Comparison of ENCODE assay signal across 11 cellular contexts in genomic region chr5:72246239-72246580, GRCh38.
DNase-seq lines count a peak whose midpoint lies in the region; FAIRE-seq and TF ChIP-seq lines count a peak whose summit lies in the region.
"Had no signal": no experiment of that assay in that cellular context is flagged by ENCODE, and none has a peak within 500 bp of the region (broad histone marks: within the 10 kb centered on the region; RNA-seq: fewer than 3 reads in every experiment).

No MANE protein-coding gene starts in this region.

- FAIRE-seq in GM12892 (lab: Jason Lieb, UNC), result peak; percentile 30
- FAIRE-seq: frontal cortex had no signal

- no peak overlapping the region for H3K56ac ChIP-seq in H9 (ENCODE audit: insufficient read length, low read depth, low read length)

- no peak for TF ChIP-seq POLR2A in GM12892 (IDR thresholded peaks at IDR 0.05; ENCODE audit: low read depth, low read length)

- H4K8ac ChIP-seq in H9 (replicated peaks; ENCODE audit: insufficient read length, low read depth, low read length), result no peak overlapping the region

- no peaks in the 10 kb centered on the region for H3K36me3 ChIP-seq in rectal smooth muscle tissue (ENCODE audit: control insufficient read depth, insufficient read depth, low read length)

- H3K4me3 ChIP-seq in coronary artery, result peak overlapping the region; percentile 7
- H3K4me3 ChIP-seq in rectal smooth muscle tissue (ENCODE audit: low read length), result no peak overlapping the region

- H3K9me3 ChIP-seq in H9 (ENCODE audit: control insufficient read depth, low read depth, low read length), result no peaks in the 10 kb centered on the region

- peaks cover 48 to 64% of the 10 kb centered on the region in 2 experiments for H3K4me1 Mint-ChIP-seq in H9

- H3K4me2 ChIP-seq in H9 (ENCODE audit: insufficient read depth, insufficient read length, low read length), result no peak overlapping the region

- H3K27ac Mint-ChIP-seq in H9, result peak overlapping the region in 1 of 3 experiments; percentile 72; a peak in 4 of 7 replicates

- H3K14ac ChIP-seq in H9 (ENCODE audit: insufficient read depth, low read length), result no peak overlapping the region

- TF ChIP-seq CTCF in coronary artery (IDR thresholded peaks at IDR 0.05) (no peak), H9 (conservative IDR thresholded peaks at IDR 0.05) (no peak)

- no peak overlapping the region for H3K4me3 Mint-ChIP-seq in H9
- H3K4me3 Mint-ChIP-seq: stimulated activated naive B cell treated with anti-CD40 and anti-IgM and Interleukin-4, amounts not matched to agents 10 μg/mL and 1 μg/mL and 100 μg/mL, for 72 hours had no signal

- H3K23me2 ChIP-seq in H9 (ENCODE audit: insufficient read length, low read depth, low read length, poor library complexity, severe bottlenecking), result no peaks in the 10 kb centered on the region

- no peak overlapping the region for H4K91ac ChIP-seq in H9 (ENCODE audit: insufficient read length, low read depth, low read length)

- no peak overlapping the region for H3K18ac ChIP-seq in H9 (ENCODE audit: insufficient read length, low read depth, low read length)

- H3K9me3 Mint-ChIP-seq in H9, result no peaks in the 10 kb centered on the region
- H3K9me3 Mint-ChIP-seq: stimulated activated naive B cell treated with anti-CD40 and anti-IgM and Interleukin-4, amounts not matched to agents 10 μg/mL and 1 μg/mL and 100 μg/mL, for 72 hours had no signal

- H3K79me1 ChIP-seq in H9 (ENCODE audit: insufficient read depth, low read depth, low read length, poor library complexity, severe bottlenecking), result no peaks in the 10 kb centered on the region

- no peak overlapping the region for H3T11ph ChIP-seq in H9 (ENCODE audit: low read length)

- WGBS in H9 (ENCODE audit: extremely low coverage, insufficient read length, low lambda C conversion rate), result no CpG with 5 or more reads among the region's 1 CpG

- H3K27ac ChIP-seq in coronary artery (peak overlapping the region; percentile 64 to 82), rectal smooth muscle tissue (ENCODE audit: low read depth, low read length) (peak overlapping the region; percentile 71), H9 (ENCODE audit: insufficient read length, low read depth, low read length) (no peak overlapping the region)

- H3K4ac ChIP-seq in H9 (ENCODE audit: low read depth, low read length), result no peak overlapping the region

- H3K27me3 ChIP-seq in rectal smooth muscle tissue (ENCODE audit: control insufficient read depth, insufficient read depth, low read length) (no peaks in the 10 kb centered on the region), H9 (ENCODE audit: insufficient read depth, low read length) (no peaks in the 10 kb centered on the region)

- DNase-seq in GM12892 (ENCODE audit: insufficient read length) (no peak), NCI-H2227 (lab: John Stamatoyannopoulos, UW; ENCODE audit: unreplicated experiment) (peak; percentile 33), coronary artery (ENCODE audit: low spot score) (no peak), RPMI8226 (no peak), NCI-H128 (lab: John Stamatoyannopoulos, UW; ENCODE audit: unreplicated experiment) (no peak), H9 (no peak), NCI-H187 (lab: John Stamatoyannopoulos, UW) (no peak)
- DNase-seq: SHP77 treated with DMSO at 0.1 percent for 48 hours; stimulated activated naive B cell treated with anti-CD40 and anti-IgM and Interleukin-4, amounts not matched to agents 10 μg/mL and 1 μg/mL and 100 μg/mL, for 72 hours had no signal

- H2AK5ac ChIP-seq in H9 (ENCODE audit: insufficient read length, low read length), result no peak overlapping the region

- H2BK5ac ChIP-seq in H9 (ENCODE audit: insufficient read length, low read length), result no peak overlapping the region

- H2BK15ac ChIP-seq in H9 (ENCODE audit: low read depth, low read length), result no peak overlapping the region

- H3K9ac ChIP-seq in rectal smooth muscle tissue (ENCODE audit: low read length), result no peak overlapping the region
- H3K9ac ChIP-seq in H9 (ENCODE audit: extremely low read depth, insufficient read length, low read length), result no peak overlapping the region

- H3K79me2 ChIP-seq in H9 (ENCODE audit: insufficient read depth, low read length), result no peaks in the 10 kb centered on the region

- H2AFZ ChIP-seq in H9 (ENCODE audit: low read length), result no peak overlapping the region

- no peak overlapping the region for H2BK120ac ChIP-seq in H9 (ENCODE audit: low read depth, low read length, poor library complexity, severe bottlenecking)

- no peak overlapping the region for H4K5ac ChIP-seq in H9 (ENCODE audit: insufficient read length, low read depth, low read length)

- H3K23ac ChIP-seq in H9 (ENCODE audit: insufficient read length, low read depth, low read length), result no peak overlapping the region

- H3K27me3 Mint-ChIP-seq in H9 (ENCODE audit: low read depth), result no peaks in the 10 kb centered on the region
- H3K27me3 Mint-ChIP-seq: stimulated activated naive B cell treated with anti-CD40 and anti-IgM and Interleukin-4, amounts not matched to agents 10 μg/mL and 1 μg/mL and 100 μg/mL, for 72 hours had no signal

- H3K4me1 ChIP-seq in rectal smooth muscle tissue (ENCODE audit: control insufficient read depth, insufficient read depth, low read length), result peaks cover 33% of the 10 kb centered on the region
- peaks cover 11% of the 10 kb centered on the region for H3K4me1 ChIP-seq in H9 (ENCODE audit: insufficient read depth, low read length)

- H4K20me1 ChIP-seq in H9 (ENCODE audit: control insufficient read depth, insufficient read depth, insufficient read length), result no peaks in the 10 kb centered on the region

- H2BK12ac ChIP-seq in H9 (ENCODE audit: insufficient read length, low read depth, low read length), result no peak overlapping the region

- H2BK20ac ChIP-seq in H9 (ENCODE audit: low read depth, low read length, poor library complexity, severe bottlenecking), result no peak overlapping the region

- peaks cover 0 to 3% (median 0%) of the 10 kb centered on the region in 3 experiments; a peak in 1 of 7 replicates for H3K36me3 Mint-ChIP-seq in H9 (ENCODE audit: insufficient read depth in 1 of 3, low read depth in 3 of 3)
